1 cellular context compared by ENCODE assay signal in genomic region chr6:113361014-113361645, GRCh38.
TF ChIP-seq lines count a peak whose summit lies in the region.

No MANE protein-coding gene starts in this region.

TF ChIP-seq in IMR-90, 13 proteins besides CTCF, POLR2A, EP300 and RAD21:
- TF ChIP-seq MAFK (IDR thresholded peaks at IDR 0.05; ENCODE audit: low read depth, low read length) (no peak), FOS (IDR thresholded peaks at IDR 0.05; ENCODE audit: low read depth, low read length) (peak; percentile 62)
